In the genomic region with DNA sequence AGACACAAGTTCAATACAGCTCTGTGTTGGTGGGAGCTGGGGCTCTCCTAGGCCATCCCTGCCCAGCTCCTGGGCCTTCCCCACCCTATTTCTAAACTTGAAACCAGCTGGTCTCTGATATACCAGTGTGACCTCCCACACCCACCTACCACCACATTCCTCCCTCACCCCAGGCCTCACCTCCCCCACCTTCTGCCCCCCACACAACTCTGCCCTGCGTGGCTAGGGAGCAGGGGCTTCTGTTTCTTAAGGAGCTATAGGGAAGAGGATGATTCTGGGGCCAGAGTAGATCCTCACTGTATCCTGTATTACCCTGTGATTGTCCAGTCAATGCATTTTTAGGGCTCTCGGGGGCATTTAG, we compare ENCODE assay signal across 9 cellular contexts. TPM values are rescaled to one million over a fixed set of nuclear protein-coding genes. Genes with fewer than 3 reads are reported as not detected.
A peak's percentile ranks its signal among the peaks of the same experiment; 100 is the strongest.
DNase-seq lines count a peak whose midpoint lies in the region; ATAC-seq, FAIRE-seq and TF ChIP-seq lines count a peak whose summit lies in the region.
"Had no signal": no experiment of that assay in that cellular context is flagged by ENCODE, and none has a peak within 500 bp of the region (broad histone marks: within the 10 kb centered on the region; RNA-seq: fewer than 3 reads in every experiment).

No MANE protein-coding gene starts in this region.

- no peak for TF ChIP-seq CTCF in A549 (IDR thresholded peaks at IDR 0.05)
- no peak for TF ChIP-seq CTCF in body of pancreas (IDR thresholded peaks at IDR 0.05)

- WGBS in A549 (ENCODE audit: missing lambda C conversion rate), result 4% methylated on average over 2 of the region's 2 CpGs
- WGBS in body of pancreas, 2 donors, result 60 to 67% methylated on average over 2 of the region's 2 CpGs

- H3K9me3 ChIP-seq in A549, result no peaks in the 10 kb centered on the region
- no peaks in the 10 kb centered on the region for H3K9me3 ChIP-seq in body of pancreas
- H3K9me3 ChIP-seq in mucosa of rectum (ENCODE audit: control insufficient read depth in 2 of 2, low read length in 2 of 2), result no peaks in the 10 kb centered on the region

- H3K4me1 ChIP-seq in A549, result peaks cover 66% of the 10 kb centered on the region
- H3K4me1 ChIP-seq in body of pancreas, result peaks cover 62% of the 10 kb centered on the region
- H3K4me1 ChIP-seq in mucosa of rectum (ENCODE audit: control insufficient read depth in 2 of 2, insufficient read depth in 2 of 2, low read length in 2 of 2), result peaks cover 62 to 63% of the 10 kb centered on the region in 2 donors

- H3K36me3 ChIP-seq in body of pancreas (replicated peaks in 1 of 2; ENCODE audit: insufficient read depth in 1 of 2, low read depth in 2 of 2) (no peaks in the 10 kb centered on the region), mucosa of rectum (ENCODE audit: control insufficient read depth in 2 of 2, insufficient read depth in 2 of 2, low read length in 2 of 2) (no peaks in the 10 kb centered on the region)

- CTCF ChIA-PET in A549 (lab: Yijun Ruan, JAX), result interaction anchor here (0.5 to 15.2 kb wide), 23 partner anchors 11 to 267 kb away, joined by 3 to 402 read pairs (median 4); partner anchors contain the start of genes BCAN, CRABP2, HAPLN2 and LRRC71

- no peak for FAIRE-seq in A549 (lab: Jason Lieb, UNC)

- no peak for TF ChIP-seq RAD21 in A549 (conservative IDR thresholded peaks at IDR 0.05 in 1 of 2, IDR thresholded peaks at IDR 0.05 in 1 of 2)

- peak in 1 of 2 experiments; percentile 50 for DNase-seq in A549 (ENCODE audit: low read depth in 1 of 2, low spot score in 1 of 2)
- no peak for DNase-seq in body of pancreas
- no peak for DNase-seq in sciatic nerve (ENCODE audit: low spot score)
- no peak for DNase-seq in NCI-H1694 (lab: John Stamatoyannopoulos, UW)

- peak overlapping the region; percentile 77 for H3K4me3 ChIP-seq in A549
- no peak overlapping the region for H3K4me3 ChIP-seq in body of pancreas
- H3K4me3 ChIP-seq in mucosa of rectum (ENCODE audit: low read length in 2 of 2), result peak overlapping the region; percentile 69 to 80

- peaks cover 0 to 13% of the 10 kb centered on the region in 2 donors for H3K27me3 ChIP-seq in body of pancreas
- peaks cover 0 to 5% of the 10 kb centered on the region in 2 donors for H3K27me3 ChIP-seq in mucosa of rectum (ENCODE audit: control insufficient read depth in 2 of 2, insufficient read depth in 2 of 2, low read length in 2 of 2)

- TF ChIP-seq POLR2A in A549 (IDR thresholded peaks at IDR 0.05; ENCODE audit: low read length) (no peak), body of pancreas (IDR thresholded peaks at IDR 0.05) (no peak)

- ATAC-seq in A549, result peak; percentile 23 to 44
- peak; percentile 14 for ATAC-seq in HG03039 (IDR thresholded peaks at IDR 0.05; ENCODE audit: unreplicated experiment)
- ATAC-seq in body of pancreas, result no peak
- ATAC-seq in sciatic nerve, result no peak
- ATAC-seq in GM19324 (IDR thresholded peaks at IDR 0.05; ENCODE audit: low FRiP score, unreplicated experiment), result no peak
- no peak for ATAC-seq in HG02840 (IDR thresholded peaks at IDR 0.05; ENCODE audit: low FRiP score, unreplicated experiment)

- peak overlapping the region; percentile 52 to 86 for H3K9ac ChIP-seq in mucosa of rectum (ENCODE audit: low read depth in 1 of 2, low read length in 2 of 2)

- peak overlapping the region; percentile 97 for H3K27ac ChIP-seq in A549
- peak overlapping the region; percentile 31 to 68 (median 56) for H3K27ac ChIP-seq in body of pancreas
- peak overlapping the region; percentile 78 to 80 for H3K27ac ChIP-seq in mucosa of rectum (ENCODE audit: low read depth in 2 of 2, low read length in 2 of 2)

- POLR2A ChIA-PET in A549 (lab: Yijun Ruan, JAX), result interaction anchor here (0.6 to 1.6 kb wide), 11 partner anchors 11 to 204 kb away, joined by 3 to 10 read pairs (median 3); partner anchors contain the start of genes ISG20L2, METTL25B, MRPL24 and NAXE

- peak overlapping the region; percentile 100 for H3K4me2 ChIP-seq in A549

- no peak for TF ChIP-seq EP300 in A549 (IDR thresholded peaks at IDR 0.05)

- intact Hi-C loops in body of pancreas (cut with DNase I) (no loop called here), sciatic nerve (cut with DNase I) (no loop called here)

TF ChIP-seq in A549, 52 proteins besides CTCF, POLR2A, EP300 and RAD21:
- TF ChIP-seq FOSB (CRISPR knock-in tag; IDR thresholded peaks at IDR 0.05) (no peak), USF2 (IDR thresholded peaks at IDR 0.05) (no peak), ZNF302 (CRISPR knock-in tag; IDR thresholded peaks at IDR 0.05) (no peak), BCL3 (IDR thresholded peaks at IDR 0.05) (no peak)
- TF ChIP-seq, protein P1, sequence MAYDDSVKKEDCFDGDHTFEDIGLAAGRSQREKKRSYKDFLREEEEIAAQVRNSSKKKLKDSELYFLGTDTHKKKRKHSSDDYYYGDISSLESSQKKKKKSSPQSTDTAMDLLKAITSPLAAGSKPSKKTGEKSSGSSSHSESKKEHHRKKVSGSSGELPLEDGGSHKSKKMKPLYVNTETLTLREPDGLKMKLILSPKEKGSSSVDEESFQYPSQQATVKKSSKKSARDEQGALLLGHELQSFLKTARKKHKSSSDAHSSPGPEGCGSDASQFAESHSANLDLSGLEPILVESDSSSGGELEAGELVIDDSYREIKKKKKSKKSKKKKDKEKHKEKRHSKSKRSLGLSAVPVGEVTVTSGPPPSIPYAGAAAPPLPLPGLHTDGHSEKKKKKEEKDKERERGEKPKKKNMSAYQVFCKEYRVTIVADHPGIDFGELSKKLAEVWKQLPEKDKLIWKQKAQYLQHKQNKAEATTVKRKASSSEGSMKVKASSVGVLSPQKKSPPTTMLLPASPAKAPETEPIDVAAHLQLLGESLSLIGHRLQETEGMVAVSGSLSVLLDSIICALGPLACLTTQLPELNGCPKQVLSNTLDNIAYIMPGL (CRISPR knock-in tag; IDR thresholded peaks at IDR 0.05; ENCODE audit: borderline replicate concordance), result 0 out of 2 replicates have a peak, but pooled peaks have one; percentile 9
TF ChIP-seq in A549: peak in this region for 1.

RNA-seq across cellular contexts. Expression of gene NES, which starts 16.5 kb away (rescaled TPM):
- polyA plus RNA-seq in A549 (2011; rRNA removed) (0.57 and 0.65 TPM in 2 replicates), A549 (2017; fragmentation: RNase III; extraction: RNeasy Plus Mini Kit Qiagen cat#74134 plus additional on column Dnase treatment) (2.1 to 2.8 TPM (median 2.1 TPM) in 3 replicates)
- polyA plus RNA-seq in A549 (2012; cell fraction: cytosol; rRNA removed), result 0.34 and 0.39 TPM in 2 replicates
- 2.5 and 2.7 TPM in 2 replicates for polyA plus RNA-seq in A549 (2012; cell fraction: nucleus; rRNA removed)
- polyA minus RNA-seq in A549 (2011; rRNA and poly(A)+ RNA removed), result 0.45 and 0.54 TPM in 2 replicates
- total RNA-seq in body of pancreas (10 to 100 TPM in 1 of 2 donors, 1 to 10 TPM in 1; 4.2 to 12.2 TPM), sciatic nerve (126 TPM)

RNA-seq across cellular contexts. Expression of gene BCAN, which starts 18.8 kb away (rescaled TPM):
- polyA plus RNA-seq in A549 (2011; rRNA removed) (0.12 TPM in 1 of 2 replicates, not detected in the other), A549 (2017; fragmentation: RNase III; extraction: RNeasy Plus Mini Kit Qiagen cat#74134 plus additional on column Dnase treatment) (not detected in 3 replicates)
- 0.03 TPM in 1 of 2 replicates, not detected in the other for polyA plus RNA-seq in A549 (2012; cell fraction: cytosol; rRNA removed)
- 0.07 and 0.18 TPM in 2 replicates for polyA plus RNA-seq in A549 (2012; cell fraction: nucleus; rRNA removed)
- not detected in 2 replicates for polyA minus RNA-seq in A549 (2011; rRNA and poly(A)+ RNA removed)
- total RNA-seq in body of pancreas (under 1 TPM in 1 of 2 donors, not detected in 1; 0.26 TPM), sciatic nerve (0.27 TPM)
- total RNA-seq: LHCN-M2 had no signal

RNA-seq across cellular contexts. Expression of gene HAPLN2, which starts 41.5 kb away (rescaled TPM):
- polyA plus RNA-seq in A549 (2011; rRNA removed), result 0.11 and 0.23 TPM in 2 replicates
- polyA plus RNA-seq in A549 (2012; cell fraction: cytosol; rRNA removed), result 0.08 and 0.09 TPM in 2 replicates
- 1.4 and 1.8 TPM in 2 replicates for polyA plus RNA-seq in A549 (2012; cell fraction: nucleus; rRNA removed)
- polyA plus RNA-seq in A549 (2017; fragmentation: RNase III; extraction: RNeasy Plus Mini Kit Qiagen cat#74134 plus additional on column Dnase treatment), result 0.10 to 0.16 TPM (median 0.13 TPM) in 3 replicates
- polyA minus RNA-seq in A549 (2011; rRNA and poly(A)+ RNA removed), result not detected in 2 replicates
- not detected for total RNA-seq in body of pancreas
- 5.5 TPM for total RNA-seq in sciatic nerve
- total RNA-seq: LHCN-M2 had no signal

RNA-seq across cellular contexts. Expression of gene CRABP2, which starts 44.7 kb away (rescaled TPM):
- polyA plus RNA-seq in A549 (2011; rRNA removed) (1.4 and 1.7 TPM in 2 replicates), A549 (2017; fragmentation: RNase III; extraction: RNeasy Plus Mini Kit Qiagen cat#74134 plus additional on column Dnase treatment) (15.6 to 19.1 TPM (median 17.9 TPM) in 3 replicates)
- polyA plus RNA-seq in A549 (2012; cell fraction: cytosol; rRNA removed), result 2.9 and 3.8 TPM in 2 replicates
- polyA plus RNA-seq in A549 (2012; cell fraction: nucleus; rRNA removed), result 6.1 and 8.7 TPM in 2 replicates
- 1.0 TPM in 1 of 2 replicates, not detected in the other for polyA minus RNA-seq in A549 (2011; rRNA and poly(A)+ RNA removed)
- total RNA-seq in body of pancreas (1 to 10 TPM in 1 of 2 donors, under 1 TPM in 1; 0.99 to 3.6 TPM), sciatic nerve (40.0 TPM)

RNA-seq across cellular contexts. Expression of gene GPATCH4, which starts 59.5 kb away (rescaled TPM):
- 68.1 and 76.1 TPM in 2 replicates for polyA plus RNA-seq in A549 (2011; rRNA removed)
- polyA plus RNA-seq in A549 (2012; cell fraction: cytosol; rRNA removed), result 40.7 and 41.4 TPM in 2 replicates
- 23.6 and 28.2 TPM in 2 replicates for polyA plus RNA-seq in A549 (2012; cell fraction: nucleus; rRNA removed)
- polyA plus RNA-seq in A549 (2017; fragmentation: RNase III; extraction: RNeasy Plus Mini Kit Qiagen cat#74134 plus additional on column Dnase treatment), result 85.2 to 94.7 TPM (median 85.3 TPM) in 3 replicates
- polyA minus RNA-seq in A549 (2011; rRNA and poly(A)+ RNA removed), result 64.1 and 79.6 TPM in 2 replicates
- total RNA-seq in body of pancreas, result 1 to 10 TPM; 8.9 to 9.6 TPM
- total RNA-seq in sciatic nerve, result 19.7 TPM

Comparison
In these comparisons a context has a peak if more than half of its experiments do, and no peak if none do; other contexts are left out.
1. ATAC-seq: peak in A549 (2 of 2) and HG03039 (single experiment); none in body of pancreas (single experiment), sciatic nerve (single experiment), GM19324 (single experiment) and HG02840 (single experiment).
2. H3K4me3 ChIP-seq: peak in A549 (single experiment) and mucosa of rectum (2 of 2); none in body of pancreas (0 of 2).
3. Peak in every context shown above with its lines, with median percentiles within 50 percentile points of each other: H3K27ac ChIP-seq.